8 cellular contexts compared by ENCODE assay signal in genomic region chr3:10950476-10951294, GRCh38. TPM values are rescaled to one million over a fixed set of nuclear protein-coding genes. Genes with fewer than 3 reads are reported as not detected.
A peak's percentile ranks its signal among the peaks of the same experiment; 100 is the strongest.
DNase-seq lines count a peak whose midpoint lies in the region; ATAC-seq and TF ChIP-seq lines count a peak whose summit lies in the region.

No MANE protein-coding gene starts in this region.

- no peaks in the 10 kb centered on the region for H3K9me3 ChIP-seq in MG63
- H3K9me3 ChIP-seq in mammary epithelial cell (replicated peaks; ENCODE audit: insufficient read depth, low read length) = no peaks in the 10 kb centered on the region
- no peaks in the 10 kb centered on the region for H3K9me3 ChIP-seq in liver (ENCODE audit: control insufficient read depth in 4 of 4, low read length in 3 of 4)
- no peaks in the 10 kb centered on the region for H3K9me3 ChIP-seq in naive thymus-derived CD4-positive, alpha-beta T cell (ENCODE audit: control insufficient read depth in 2 of 3, low read length in 3 of 3)

- CTCF ChIA-PET in mammary epithelial cell (lab: Charles Lee; ENCODE audit: low non-redundant PET) = interaction anchor here (0.6 kb wide), 1 partner anchor 217 kb away, joined by 3 read pairs; no protein-coding TSS in a partner anchor
- CTCF ChIA-PET in naive thymus-derived CD4-positive, alpha-beta T cell (lab: Charles Lee) = no interaction called here

- H4K20me1 ChIP-seq in mammary epithelial cell (ENCODE audit: insufficient read depth, low read length) = no peaks in the 10 kb centered on the region

- in situ Hi-C loops in mammary epithelial cell (cut with MboI; ENCODE audit: low sequenced_read_pairs in 2 of 2) = loop anchor here in 1 of 2 donors (5.0 kb wide), 1 partner anchor 107 kb away; no protein-coding TSS in a partner anchor

- H3K27me3 ChIP-seq in MG63 = no peaks in the 10 kb centered on the region
- peaks cover 2% of the 10 kb centered on the region for H3K27me3 ChIP-seq in mammary epithelial cell (ENCODE audit: insufficient read depth, low read length)
- no peaks in the 10 kb centered on the region for H3K27me3 ChIP-seq in liver (ENCODE audit: control insufficient read depth in 4 of 4, insufficient read depth in 4 of 4, low read length in 3 of 4)
- H3K27me3 ChIP-seq in naive thymus-derived CD4-positive, alpha-beta T cell (ENCODE audit: control insufficient read depth in 2 of 2, insufficient read depth in 2 of 2, low read length in 2 of 2) = no peaks in the 10 kb centered on the region

- no peaks in the 10 kb centered on the region for H3K9me3 Mint-ChIP-seq in naive thymus-derived CD4-positive, alpha-beta T cell

- no peak for ATAC-seq in naive thymus-derived CD4-positive, alpha-beta T cell
- ATAC-seq in GM18520 (IDR thresholded peaks at IDR 0.05; ENCODE audit: unreplicated experiment) = no peak

- POLR2A ChIA-PET in naive thymus-derived CD4-positive, alpha-beta T cell (lab: Charles Lee) = no interaction called here

- peak overlapping the region in 1 of 9 donors; percentile 20 for H3K27ac Mint-ChIP-seq in naive thymus-derived CD4-positive, alpha-beta T cell

- H3K27ac ChIP-seq in mammary epithelial cell (ENCODE audit: insufficient read depth, low read depth, low read length) = no peak overlapping the region
- no peak overlapping the region for H3K27ac ChIP-seq in liver (ENCODE audit: low read depth in 1 of 2, low read length in 2 of 2)
- no peak overlapping the region for H3K27ac ChIP-seq in naive thymus-derived CD4-positive, alpha-beta T cell (ENCODE audit: low read depth, low read length)

- H3K36me3 ChIP-seq in MG63 = no peaks in the 10 kb centered on the region
- no peaks in the 10 kb centered on the region for H3K36me3 ChIP-seq in mammary epithelial cell (ENCODE audit: insufficient read depth, low read length)
- no peaks in the 10 kb centered on the region for H3K36me3 ChIP-seq in liver (ENCODE audit: control insufficient read depth in 4 of 4, insufficient read depth in 3 of 4, low read depth in 1 of 4, low read length in 3 of 4)
- H3K36me3 ChIP-seq in naive thymus-derived CD4-positive, alpha-beta T cell (ENCODE audit: control insufficient read depth in 2 of 3, insufficient read depth in 3 of 3, low read length in 3 of 3) = no peaks in the 10 kb centered on the region

- peaks cover 0 to 15% (median 3%) of the 10 kb centered on the region in 5 donors for H3K27me3 Mint-ChIP-seq in naive thymus-derived CD4-positive, alpha-beta T cell

- H3K4me2 ChIP-seq in mammary epithelial cell (ENCODE audit: insufficient read depth, low read depth, low read length) = no peak overlapping the region

- TF ChIP-seq CTCF in mammary epithelial cell (conservative IDR thresholded peaks at IDR 0.05 in 1 of 2, IDR thresholded peaks at IDR 0.05 in 1 of 2; ENCODE audit: extremely low read depth in 1 of 2, insufficient read depth in 1 of 2, low read depth in 1 of 2, low read length in 2 of 2) (peak; percentile 70 to 71), liver (IDR thresholded peaks at IDR 0.05; ENCODE audit: low read depth, low read length, missing input control) (peak; percentile 55)

- H3K4me3 Mint-ChIP-seq in naive thymus-derived CD4-positive, alpha-beta T cell = no peak overlapping the region

- WGBS in mammary epithelial cell (ENCODE audit: low coverage, missing lambda C conversion rate) = 63% methylated on average over 12 of the region's 12 CpGs
- WGBS in liver = 55% methylated on average over 12 of the region's 12 CpGs

- dilution Hi-C loops in mammary epithelial cell (cut with HindIII; ENCODE audit: low sequenced_read_pairs) = no loop called here

- H3K4me1 ChIP-seq in mammary epithelial cell (ENCODE audit: insufficient read depth, low read length) (peaks cover 12% of the 10 kb centered on the region), liver (ENCODE audit: control insufficient read depth in 4 of 4, insufficient read depth in 4 of 4, low read length in 3 of 4) (no peaks in the 10 kb centered on the region)
- no peaks in the 10 kb centered on the region for H3K4me1 ChIP-seq in naive thymus-derived CD4-positive, alpha-beta T cell (ENCODE audit: control insufficient read depth in 2 of 2, insufficient read depth in 2 of 2, low read length in 2 of 2)

- H3K36me3 Mint-ChIP-seq in naive thymus-derived CD4-positive, alpha-beta T cell = no peaks in the 10 kb centered on the region

- H3K9ac ChIP-seq in mammary epithelial cell (ENCODE audit: insufficient read depth, low read length) (no peak overlapping the region), liver (ENCODE audit: low read depth in 1 of 2, low read length in 2 of 2) (no peak overlapping the region)

- peak; percentile 71 to 83 for TF ChIP-seq RAD21 in liver (IDR thresholded peaks at IDR 0.05)

- no TSS peak for BruUV-seq in mammary epithelial cell (replicated peaks; lab: Mats Ljungman, UMichigan)

- DNase-seq in NCI-H1417 (lab: John Stamatoyannopoulos, UW) (peak in 2 of 3 experiments; percentile 4 to 11), NCI-H1417 treated with DMSO at 0.1 percent for 48 hours (lab: John Stamatoyannopoulos, UW) (no peak), MG63 (peak; percentile 27), mammary epithelial cell (peak; percentile 37), posterior vena cava (ENCODE audit: low spot score) (no peak)
- DNase-seq in naive thymus-derived CD4-positive, alpha-beta T cell = no peak

- no peaks in the 10 kb centered on the region for H3K79me2 ChIP-seq in mammary epithelial cell (ENCODE audit: insufficient read depth, low read length)

- intact Hi-C loops in mammary epithelial cell (cut with micrococcal nuclease) (loop anchor here (1.0 to 2.0 kb wide), 2 partner anchors 32 to 109 kb away; no protein-coding TSS in a partner anchor), posterior vena cava (cut with DNase I) (loop anchor here in 1 of 2 donors (10.0 kb wide), 1 partner anchor 264 kb away; no protein-coding TSS in a partner anchor)
- intact Hi-C loops in naive thymus-derived CD4-positive, alpha-beta T cell (cut with micrococcal nuclease) = no loop called here

- H3K4me3 ChIP-seq in MG63 (peak overlapping the region; percentile 10; the same call in 1 of the 2 replicates), mammary epithelial cell (replicated peaks in 1 of 3; ENCODE audit: insufficient read depth in 1 of 3, low read depth in 2 of 3, low read length in 3 of 3) (no peak overlapping the region), liver (ENCODE audit: low read depth in 1 of 3, low read length in 3 of 3) (no peak overlapping the region)
- no peak overlapping the region for H3K4me3 ChIP-seq in naive thymus-derived CD4-positive, alpha-beta T cell (ENCODE audit: low read length)

- H2AFZ ChIP-seq in mammary epithelial cell (ENCODE audit: low read depth, low read length) = no peak overlapping the region

- H3K4me1 Mint-ChIP-seq in naive thymus-derived CD4-positive, alpha-beta T cell = no peaks in the 10 kb centered on the region

TF ChIP-seq in liver, 16 proteins besides CTCF, POLR2A, EP300 and RAD21 (continues in another document):
- TF ChIP-seq REST (IDR thresholded peaks at IDR 0.05) (no peak), HNF4A (conservative IDR thresholded peaks at IDR 0.05) (no peak), HNF4G (IDR thresholded peaks at IDR 0.05) (no peak), TAF1 (conservative IDR thresholded peaks at IDR 0.05) (no peak)
- TF ChIP-seq, protein P1, sequence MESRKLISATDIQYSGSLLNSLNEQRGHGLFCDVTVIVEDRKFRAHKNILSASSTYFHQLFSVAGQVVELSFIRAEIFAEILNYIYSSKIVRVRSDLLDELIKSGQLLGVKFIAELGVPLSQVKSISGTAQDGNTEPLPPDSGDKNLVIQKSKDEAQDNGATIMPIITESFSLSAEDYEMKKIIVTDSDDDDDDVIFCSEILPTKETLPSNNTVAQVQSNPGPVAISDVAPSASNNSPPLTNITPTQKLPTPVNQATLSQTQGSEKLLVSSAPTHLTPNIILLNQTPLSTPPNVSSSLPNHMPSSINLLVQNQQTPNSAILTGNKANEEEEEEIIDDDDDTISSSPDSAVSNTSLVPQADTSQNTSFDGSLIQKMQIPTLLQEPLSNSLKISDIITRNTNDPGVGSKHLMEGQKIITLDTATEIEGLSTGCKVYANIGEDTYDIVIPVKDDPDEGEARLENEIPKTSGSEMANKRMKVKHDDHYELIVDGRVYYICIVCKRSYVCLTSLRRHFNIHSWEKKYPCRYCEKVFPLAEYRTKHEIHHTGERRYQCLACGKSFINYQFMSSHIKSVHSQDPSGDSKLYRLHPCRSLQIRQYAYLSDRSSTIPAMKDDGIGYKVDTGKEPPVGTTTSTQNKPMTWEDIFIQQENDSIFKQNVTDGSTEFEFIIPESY (IDR thresholded peaks at IDR 0.05) = no peak

RNA-seq across cellular contexts. Expression of gene SLC6A1, which starts 41.9 kb away (rescaled TPM):
- not detected in 2 replicates for total RNA-seq in MG63 (2014; rRNA removed; shearing (Covaris generic); ENCODE audit: low replicate concordance)
- under 1 TPM in 1 of 2 donors, not detected in 1; under 0.01 TPM for total RNA-seq in mammary epithelial cell
- not detected for polyA plus RNA-seq in mammary epithelial cell
- polyA minus RNA-seq in mammary epithelial cell = not detected
- 10 to 100 TPM; 26.2 to 71.9 TPM for total RNA-seq in liver
- 10 to 100 TPM; 16.0 to 41.4 TPM for polyA plus RNA-seq in liver
- 1 to 10 TPM; 1.2 to 1.3 TPM for total RNA-seq in posterior vena cava
- not detected for total RNA-seq in naive thymus-derived CD4-positive, alpha-beta T cell
- not detected for polyA plus RNA-seq in naive thymus-derived CD4-positive, alpha-beta T cell

Comparison
In these comparisons a context has a peak if more than half of its experiments do, and no peak if none do; other contexts are left out.
1. DNase-seq: peak in NCI-H1417 (2 of 3), MG63 (single experiment) and mammary epithelial cell (single experiment); none in NCI-H1417 treated with DMSO at 0.1 percent for 48 hours (single experiment), posterior vena cava (single experiment) and naive thymus-derived CD4-positive, alpha-beta T cell (0 of 9).
2. RNA of gene SLC6A1, which starts 41.9 kb away (total RNA-seq): 26.2 to 71.9 TPM in liver; 1.2 to 1.3 TPM in posterior vena cava, under 0.01 TPM in mammary epithelial cell, not detected in MG63 and not detected in naive thymus-derived CD4-positive, alpha-beta T cell; every median in the first group is over 10 times any median in the second.